Comparison of ENCODE assay signal across 8 cellular contexts in the genomic region with DNA sequence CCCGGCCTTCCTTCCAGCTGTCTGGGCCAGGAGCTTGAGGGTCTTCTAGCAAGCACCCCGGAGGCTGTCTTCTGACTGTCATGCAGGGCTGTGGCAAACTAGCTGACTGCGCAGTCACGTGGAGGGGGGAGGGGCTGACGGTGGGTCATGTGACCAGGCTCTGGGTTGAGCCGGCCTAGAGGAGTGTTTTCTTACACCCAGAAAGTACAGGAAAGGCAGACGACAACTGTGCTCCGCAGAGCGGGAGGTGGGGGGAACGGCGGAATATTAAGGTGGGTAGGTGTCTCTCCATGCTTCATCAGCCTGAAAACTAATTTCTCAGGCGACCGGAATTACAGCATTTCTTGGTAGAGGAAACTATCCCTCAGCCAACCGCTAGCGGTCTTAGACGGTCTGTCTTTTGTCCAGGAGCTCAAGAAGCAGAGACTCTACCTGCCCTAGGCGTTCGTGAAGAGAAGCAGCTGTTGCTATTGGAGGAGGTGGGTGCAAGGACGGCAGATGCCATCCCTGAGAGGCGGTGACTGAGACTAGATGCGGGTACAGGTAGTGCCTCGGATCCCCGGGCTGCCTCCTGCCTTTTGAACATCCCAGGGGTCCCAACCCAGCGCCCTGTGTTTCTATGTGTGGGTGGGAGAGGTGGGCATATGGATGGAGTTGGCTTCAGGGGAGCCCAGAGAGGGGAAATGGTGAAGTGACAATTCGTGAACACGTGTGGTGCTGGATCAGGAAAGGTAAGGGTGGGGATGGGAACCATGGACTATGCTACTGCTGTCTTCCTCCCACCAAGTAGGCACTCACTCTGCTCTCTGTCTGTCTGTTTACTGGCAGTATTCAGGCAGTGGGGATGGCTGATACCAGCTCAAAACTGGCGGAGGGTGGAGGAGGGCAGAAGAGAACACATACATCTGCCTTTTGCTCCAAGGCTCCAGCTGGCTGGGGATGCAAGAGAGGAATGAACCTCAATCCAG. TPM values are rescaled to one million over a fixed set of nuclear protein-coding genes. Genes with fewer than 3 reads are reported as not detected.
A peak's percentile ranks its signal among the peaks of the same experiment; 100 is the strongest.
DNase-seq lines count a peak whose midpoint lies in the region; ATAC-seq lines count a peak whose summit lies in the region.

No MANE protein-coding gene starts in this region.

- H3K27me3 ChIP-seq in mesenchymal stem cell (ENCODE audit: control insufficient read depth in 1 of 2, insufficient read depth in 1 of 2, low read length in 2 of 2), result no peaks in the 10 kb centered on the region

- H4K91ac ChIP-seq in mesenchymal stem cell (ENCODE audit: low read length), result no peak overlapping the region

- no peak overlapping the region for H2BK120ac ChIP-seq in mesenchymal stem cell (ENCODE audit: low read depth, low read length)

- H3K14ac ChIP-seq in mesenchymal stem cell (ENCODE audit: low read length in 2 of 2), result no peak overlapping the region

- no peak overlapping the region for H3K27ac ChIP-seq in mesenchymal stem cell (ENCODE audit: low read length, poor library complexity, severe bottlenecking)

- H3K27me3 Mint-ChIP-seq in activated CD8-positive, alpha-beta T cell treated with anti-CD3 and anti-CD28 coated beads, Interleukin-2, amount 10 ng/mL, durations not matched to agents 7 days and 5 days (ENCODE audit: low read depth), result no peaks in the 10 kb centered on the region
- no peaks in the 10 kb centered on the region for H3K27me3 Mint-ChIP-seq in effector memory CD8-positive, alpha-beta T cell

- peaks cover 3% of the 10 kb centered on the region for H3K79me1 ChIP-seq in mesenchymal stem cell (replicated peaks; ENCODE audit: low read length, poor library complexity, severe bottlenecking)

- no peak overlapping the region for H3K4ac ChIP-seq in mesenchymal stem cell (ENCODE audit: low read depth in 1 of 2, low read length in 2 of 2)

- POLR2A ChIA-PET in activated CD8-positive, alpha-beta T cell treated with anti-CD3 and anti-CD28 coated beads, Interleukin-2, amount 10 ng/mL, durations not matched to agents 7 days and 5 days (lab: Charles Lee), result no interaction called here

- no peaks in the 10 kb centered on the region for H3K36me3 ChIP-seq in mesenchymal stem cell (ENCODE audit: control insufficient read depth in 1 of 2, insufficient read depth in 2 of 2, low read depth in 1 of 2, low read length in 2 of 2)

- H3K27ac Mint-ChIP-seq in activated CD8-positive, alpha-beta T cell treated with anti-CD3 and anti-CD28 coated beads, Interleukin-2, amount 10 ng/mL, durations not matched to agents 7 days and 5 days, result peak overlapping the region; percentile 89
- H3K27ac Mint-ChIP-seq in effector memory CD8-positive, alpha-beta T cell, result peak overlapping the region; percentile 88 to 89

- H3K4me1 ChIP-seq in mesenchymal stem cell (ENCODE audit: control insufficient read depth, insufficient read depth, low read depth, low read length), result no peaks in the 10 kb centered on the region

- CTCF ChIA-PET in activated CD8-positive, alpha-beta T cell treated with anti-CD3 and anti-CD28 coated beads, Interleukin-2, amount 10 ng/mL, durations not matched to agents 7 days and 5 days (lab: Charles Lee), result interaction anchor here (1.3 kb wide), 1 partner anchor 61 kb away, joined by 5 read pairs; the partner anchor contains the start of gene GPRASP3

- DNase-seq in NCI-H226 (peak; percentile 31), mesenchymal stem cell (peak; percentile 73), KBM-7 (no peak)
- DNase-seq in activated CD8-positive, alpha-beta T cell treated with anti-CD3 and anti-CD28 coated beads, Interleukin-2, amount 10 ng/mL, durations not matched to agents 7 days and 5 days, result peak; percentile 88
- DNase-seq in effector memory CD8-positive, alpha-beta T cell, result peak; percentile 67 to 72 (median 68)
- DNase-seq in stimulated activated CD4-positive, alpha-beta T cell treated with anti-CD3 and anti-CD28 coated beads, TNF-alpha, amount 100 ng/mL, for 48 hours (ENCODE audit: low read depth in 3 of 3), result peak; percentile 57 to 78 (median 67)

- H3K9me3 Mint-ChIP-seq in activated CD8-positive, alpha-beta T cell treated with anti-CD3 and anti-CD28 coated beads, Interleukin-2, amount 10 ng/mL, durations not matched to agents 7 days and 5 days (ENCODE audit: insufficient read depth), result no peaks in the 10 kb centered on the region
- H3K9me3 Mint-ChIP-seq in effector memory CD8-positive, alpha-beta T cell, result no peaks in the 10 kb centered on the region

- H3K23ac ChIP-seq in mesenchymal stem cell (ENCODE audit: low read length in 2 of 2), result no peak overlapping the region

- no peak overlapping the region for H2BK12ac ChIP-seq in mesenchymal stem cell (ENCODE audit: low read length in 2 of 2)

- H2AK5ac ChIP-seq in mesenchymal stem cell (ENCODE audit: low read length, severe bottlenecking), result no peak overlapping the region

- H3K4me1 Mint-ChIP-seq in activated CD8-positive, alpha-beta T cell treated with anti-CD3 and anti-CD28 coated beads, Interleukin-2, amount 10 ng/mL, durations not matched to agents 7 days and 5 days (ENCODE audit: low read depth), result peaks cover 9% of the 10 kb centered on the region
- H3K4me1 Mint-ChIP-seq in effector memory CD8-positive, alpha-beta T cell (ENCODE audit: low read depth in 2 of 2), result peaks cover 6 to 15% of the 10 kb centered on the region in 2 donors

- H3K9me3 ChIP-seq in mesenchymal stem cell (ENCODE audit: control insufficient read depth, low read length), result no peaks in the 10 kb centered on the region

- peak overlapping the region; percentile 47 to 76 for H3K4me3 ChIP-seq in mesenchymal stem cell (ENCODE audit: insufficient read depth in 1 of 2, low read depth in 1 of 2, low read length in 2 of 2)

- H3K36me3 Mint-ChIP-seq in activated CD8-positive, alpha-beta T cell treated with anti-CD3 and anti-CD28 coated beads, Interleukin-2, amount 10 ng/mL, durations not matched to agents 7 days and 5 days (ENCODE audit: low read depth), result peaks cover 4% of the 10 kb centered on the region
- H3K36me3 Mint-ChIP-seq in effector memory CD8-positive, alpha-beta T cell (ENCODE audit: insufficient read depth), result peaks cover 6% of the 10 kb centered on the region

- 17% methylated on average over 19 of the region's 27 CpGs for WGBS in mesenchymal stem cell

- no peak overlapping the region for H3K18ac ChIP-seq in mesenchymal stem cell (ENCODE audit: low read depth in 1 of 2, low read length in 2 of 2)

- peak overlapping the region; percentile 72 for H4K8ac ChIP-seq in mesenchymal stem cell (ENCODE audit: low read length)

- H2BK5ac ChIP-seq in mesenchymal stem cell (ENCODE audit: low read depth, low read length, poor library complexity, severe bottlenecking), result no peak overlapping the region

- peak overlapping the region; percentile 61 for H2AFZ ChIP-seq in mesenchymal stem cell (ENCODE audit: low read depth, low read length)

- ATAC-seq in GM18508 (IDR thresholded peaks at IDR 0.05; ENCODE audit: insufficient read depth, unreplicated experiment) (peak; percentile 45), HG02973 (IDR thresholded peaks at IDR 0.05; ENCODE audit: unreplicated experiment) (peak; percentile 98)
- peak; percentile 99 for ATAC-seq in activated CD8-positive, alpha-beta T cell treated with anti-CD3 and anti-CD28 coated beads, Interleukin-2, amount 10 ng/mL, durations not matched to agents 7 days and 5 days
- ATAC-seq in effector memory CD8-positive, alpha-beta T cell (replicated peaks), result peak; percentile 96

- H3K4me2 ChIP-seq in mesenchymal stem cell (ENCODE audit: low read length, poor library complexity, severe bottlenecking), result peak overlapping the region; percentile 91

- peak overlapping the region; percentile 84 for H3K4me3 Mint-ChIP-seq in activated CD8-positive, alpha-beta T cell treated with anti-CD3 and anti-CD28 coated beads, Interleukin-2, amount 10 ng/mL, durations not matched to agents 7 days and 5 days
- peak overlapping the region; percentile 84 to 87 for H3K4me3 Mint-ChIP-seq in effector memory CD8-positive, alpha-beta T cell

- in situ Hi-C loops in KBM-7 (cut with MboI; ENCODE audit: low pct_unique_long_range_greater_than_20kb, low sequenced_read_pairs), result no loop called here

- peak overlapping the region; percentile 89 for H3K9ac ChIP-seq in mesenchymal stem cell (ENCODE audit: low read length)

- H2BK15ac ChIP-seq in mesenchymal stem cell (ENCODE audit: low read depth, poor library complexity, severe bottlenecking), result no peak overlapping the region

RNA-seq across cellular contexts. Expression of gene GPRASP1, which starts 8.8 kb away (rescaled TPM):
- 1 to 10 TPM; 1.1 to 1.3 TPM for total RNA-seq in activated CD8-positive, alpha-beta T cell treated with anti-CD3 and anti-CD28 coated beads, Interleukin-2, amount 10 ng/mL, durations not matched to agents 7 days and 5 days
- 1.0 TPM for polyA plus RNA-seq in mesenchymal stem cell (2013, experiment 1 of 2)
- 0.96 TPM for polyA plus RNA-seq in mesenchymal stem cell (2013, experiment 2 of 2)

RNA-seq across cellular contexts. Expression of gene GPRASP2, which starts 52.2 kb away (rescaled TPM):
- total RNA-seq in activated CD8-positive, alpha-beta T cell treated with anti-CD3 and anti-CD28 coated beads, Interleukin-2, amount 10 ng/mL, durations not matched to agents 7 days and 5 days, result under 1 TPM; 0.13 to 0.16 TPM
- polyA plus RNA-seq in mesenchymal stem cell (2013, experiment 1 of 2), result 4.7 TPM
- polyA plus RNA-seq in mesenchymal stem cell (2013, experiment 2 of 2), result 4.6 TPM

Comparison
In these comparisons a context has a peak if more than half of its experiments do, and no peak if none do; other contexts are left out.
1. ATAC-seq: peak in every context shown above with its lines; median percentile 99 in activated CD8-positive, alpha-beta T cell treated with anti-CD3 and anti-CD28 coated beads, Interleukin-2, amount 10 ng/mL, durations not matched to agents 7 days and 5 days; 98 in HG02973; 96 in effector memory CD8-positive, alpha-beta T cell; 45 in GM18508.